In genomic region chr18:76965671-76966070, GRCh38 we compare ENCODE assay signal across 8 cellular contexts.
DNase-seq lines count a peak whose midpoint lies in the region; ATAC-seq and TF ChIP-seq lines count a peak whose summit lies in the region.
"Not testable (repeated sequence)": the region's sequence is repeated elsewhere in the genome, so short reads cannot be mapped to it uniquely, and the experiment has no call there.

No MANE protein-coding gene starts in this region.

- DNase-seq in GM12865 (ENCODE audit: low read depth) (peak; percentile 81), NCI-H2107 treated with DMSO at 0.1 percent for 48 hours (lab: John Stamatoyannopoulos, UW; ENCODE audit: unreplicated experiment) (peak; percentile 82), colonic mucosa (peak; percentile 75)

- H3K36me3 Mint-ChIP-seq in stimulated activated memory B cell treated with anti-CD40 and anti-IgM and Interleukin-4, amounts not matched to agents 10 μg/mL and 1 μg/mL and 100 μg/mL, for 72 hours = peaks cover 43% of the 10 kb centered on the region

- intact Hi-C loops in colonic mucosa (cut with DNase I) = not testable (repeated sequence)

- not testable (repeated sequence) for H3K27ac ChIP-seq in colonic mucosa

- H3K9me3 Mint-ChIP-seq in stimulated activated memory B cell treated with anti-CD40 and anti-IgM and Interleukin-4, amounts not matched to agents 10 μg/mL and 1 μg/mL and 100 μg/mL, for 72 hours = not testable (repeated sequence)

- ATAC-seq in GM19025 (IDR thresholded peaks at IDR 0.05; ENCODE audit: low read depth, unreplicated experiment) = peak; percentile 78
- ATAC-seq in GM21447 (IDR thresholded peaks at IDR 0.05; ENCODE audit: unreplicated experiment) = peak; percentile 71
- peak; percentile 55 for ATAC-seq in HG02678 (IDR thresholded peaks at IDR 0.05; ENCODE audit: unreplicated experiment)
- ATAC-seq in HG03196 (IDR thresholded peaks at IDR 0.05; ENCODE audit: unreplicated experiment) = peak; percentile 73
- ATAC-seq in stimulated activated memory B cell treated with anti-CD40 and anti-IgM and Interleukin-4, amounts not matched to agents 10 μg/mL and 1 μg/mL and 100 μg/mL, for 72 hours = peak; percentile 93

- H3K4me1 Mint-ChIP-seq in stimulated activated memory B cell treated with anti-CD40 and anti-IgM and Interleukin-4, amounts not matched to agents 10 μg/mL and 1 μg/mL and 100 μg/mL, for 72 hours = not testable (repeated sequence)

- not testable (repeated sequence) for H3K27me3 ChIP-seq in colonic mucosa

- H3K9ac ChIP-seq in colonic mucosa (ENCODE audit: low read depth in 2 of 2, low read length in 2 of 2) = not testable (repeated sequence)

- not testable (repeated sequence) for H3K27me3 Mint-ChIP-seq in stimulated activated memory B cell treated with anti-CD40 and anti-IgM and Interleukin-4, amounts not matched to agents 10 μg/mL and 1 μg/mL and 100 μg/mL, for 72 hours

- H3K4me1 ChIP-seq in colonic mucosa = not testable (repeated sequence)

- peak overlapping the region; percentile 28; the same call in 1 of the 2 replicates for H3K4me3 ChIP-seq in GM12865 (ENCODE audit: low read depth, low read length)
- H3K4me3 ChIP-seq in colonic mucosa = not testable (repeated sequence)

- not testable (repeated sequence) for H3K4me3 Mint-ChIP-seq in stimulated activated memory B cell treated with anti-CD40 and anti-IgM and Interleukin-4, amounts not matched to agents 10 μg/mL and 1 μg/mL and 100 μg/mL, for 72 hours

- H3K36me3 ChIP-seq in colonic mucosa = not testable (repeated sequence)

- H3K9me3 ChIP-seq in colonic mucosa = not testable (repeated sequence)

- not testable (repeated sequence) for TF ChIP-seq CTCF in GM12865 (IDR thresholded peaks at IDR 0.05; ENCODE audit: insufficient read depth, low read depth, low read length, missing control alignments); colonic mucosa (IDR thresholded peaks at IDR 0.05)

- not testable (repeated sequence) for H3K27ac Mint-ChIP-seq in stimulated activated memory B cell treated with anti-CD40 and anti-IgM and Interleukin-4, amounts not matched to agents 10 μg/mL and 1 μg/mL and 100 μg/mL, for 72 hours
